10 cellular contexts compared by ENCODE assay signal in the genomic region with DNA sequence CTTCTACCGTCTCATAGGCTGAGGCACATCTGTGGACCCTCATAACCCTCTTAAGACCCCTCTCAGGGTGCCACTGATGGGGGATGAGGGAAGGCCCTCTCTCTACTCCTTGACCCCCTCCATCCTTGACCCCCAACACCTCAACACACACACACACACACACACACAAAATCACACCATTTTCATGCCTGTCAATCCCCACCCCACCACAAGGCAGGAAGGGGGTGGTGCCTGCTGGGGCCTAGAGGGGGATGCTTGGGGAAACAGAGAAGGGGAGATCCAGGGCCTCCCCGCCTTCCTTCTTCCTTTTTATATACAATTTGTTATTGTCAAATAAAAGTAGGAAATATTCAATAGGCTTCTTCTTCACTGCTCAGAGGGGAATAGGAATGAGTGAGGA. TPM values are rescaled to one million over a fixed set of nuclear protein-coding genes. Genes with fewer than 3 reads are reported as not detected.
DNase-seq lines count a peak whose midpoint lies in the region; ATAC-seq and TF ChIP-seq lines count a peak whose summit lies in the region.
"Had no signal": no experiment of that assay in that cellular context is flagged by ENCODE, and none has a peak within 500 bp of the region (broad histone marks: within the 10 kb centered on the region; RNA-seq: fewer than 3 reads in every experiment).

No MANE protein-coding gene starts in this region.

- H3K27me3 Mint-ChIP-seq in activated T-cell treated with anti-CD3 and anti-CD28 coated beads, Interleukin-2, amount 50 U/mL, for 24 hours: no peaks in the 10 kb centered on the region
- H3K27me3 Mint-ChIP-seq in chondrocyte (ENCODE audit: low read depth): no peaks in the 10 kb centered on the region

- H3K4me1 Mint-ChIP-seq in activated T-cell treated with anti-CD3 and anti-CD28 coated beads, Interleukin-2, amount 50 U/mL, for 24 hours (ENCODE audit: low read depth): peaks cover 32% of the 10 kb centered on the region
- H3K4me1 Mint-ChIP-seq in chondrocyte (ENCODE audit: low read depth): peaks cover 9% of the 10 kb centered on the region
- peaks cover 18% of the 10 kb centered on the region for H3K4me1 Mint-ChIP-seq in stimulated activated effector memory CD8-positive, alpha-beta T cell treated with anti-CD3 and anti-CD28 coated beads, Interleukin-12 subunit alpha, Interleukin-12 subunit beta, amount 100 ng/mL, for 72 hours

- peak overlapping the region; percentile 91 for H3K27ac Mint-ChIP-seq in activated T-cell treated with anti-CD3 and anti-CD28 coated beads, Interleukin-2, amount 50 U/mL, for 24 hours
- no peak overlapping the region for H3K27ac Mint-ChIP-seq in chondrocyte (ENCODE audit: unreplicated experiment)
- H3K27ac Mint-ChIP-seq in stimulated activated effector memory CD8-positive, alpha-beta T cell treated with anti-CD3 and anti-CD28 coated beads, Interleukin-12 subunit alpha, Interleukin-12 subunit beta, amount 100 ng/mL, for 72 hours: peak overlapping the region; percentile 95

- H3K4me3 ChIP-seq in RWPE2 (ENCODE audit: severe bottlenecking) (no peak overlapping the region), BE2C (ENCODE audit: low read depth, low read length) (no peak overlapping the region)

- no peaks in the 10 kb centered on the region for H3K27me3 ChIP-seq in RWPE2 (ENCODE audit: insufficient read depth, poor library complexity, severe bottlenecking)
- no peaks in the 10 kb centered on the region for H3K27me3 ChIP-seq in BE2C

- peaks cover 22% of the 10 kb centered on the region for H3K36me3 Mint-ChIP-seq in activated T-cell treated with anti-CD3 and anti-CD28 coated beads, Interleukin-2, amount 50 U/mL, for 24 hours (ENCODE audit: low read depth)
- peaks cover 2% of the 10 kb centered on the region for H3K36me3 Mint-ChIP-seq in chondrocyte (ENCODE audit: low read depth)
- peaks cover 52% of the 10 kb centered on the region for H3K36me3 Mint-ChIP-seq in stimulated activated effector memory CD8-positive, alpha-beta T cell treated with anti-CD3 and anti-CD28 coated beads, Interleukin-12 subunit alpha, Interleukin-12 subunit beta, amount 100 ng/mL, for 72 hours

- DNase-seq in activated T-cell treated with anti-CD3 and anti-CD28 coated beads, Interleukin-2, amount 50 U/mL, for 24 hours: no peak
- no peak for DNase-seq in activated T-cell treated with anti-CD3 and anti-CD28 coated beads, Interleukin-2, amount 50 U/mL, for 1 hour
- DNase-seq in RWPE2 (ENCODE audit: low spot score) (no peak), chondrocyte (ENCODE audit: low spot score) (no peak), NCI-H748 treated with DMSO at 0.1 percent for 48 hours (lab: John Stamatoyannopoulos, UW) (no peak), BE2C (no peak), NAMALWA (ENCODE audit: low spot score) (no peak)
- peak in 1 of 2 donors; percentile 49 for DNase-seq in stimulated activated effector memory CD8-positive, alpha-beta T cell treated with anti-CD3 and anti-CD28 coated beads, Interleukin-12 subunit alpha, Interleukin-12 subunit beta, amount 100 ng/mL, for 72 hours (ENCODE audit: low spot score in 2 of 2)
- DNase-seq: activated CD4-positive, CD25-positive, alpha-beta regulatory T cell treated with anti-CD3 and anti-CD28 coated beads, Interleukin-2, amount 50 U/mL, for 72 hours; GM23248 had no signal

- H3K4me1 ChIP-seq in RWPE2 (ENCODE audit: insufficient read depth, poor library complexity, severe bottlenecking): peaks cover 3% of the 10 kb centered on the region
- peaks cover 7% of the 10 kb centered on the region for H3K4me1 ChIP-seq in BE2C

- no peak for ATAC-seq in RWPE2 (ENCODE audit: low read depth)
- no peak for ATAC-seq in stimulated activated effector memory CD8-positive, alpha-beta T cell treated with anti-CD3 and anti-CD28 coated beads, Interleukin-12 subunit alpha, Interleukin-12 subunit beta, amount 100 ng/mL, for 72 hours

- no peaks in the 10 kb centered on the region for H3K9me3 ChIP-seq in RWPE2 (ENCODE audit: severe bottlenecking)
- no peaks in the 10 kb centered on the region for H3K9me3 ChIP-seq in BE2C

- H3K27ac ChIP-seq in RWPE2 (ENCODE audit: poor library complexity, severe bottlenecking): peak overlapping the region; percentile 72
- H3K27ac ChIP-seq: GM23248 had no signal

- TF ChIP-seq CTCF in RWPE2 (IDR thresholded peaks at IDR 0.05; ENCODE audit: poor library complexity, severe bottlenecking) (no peak), chondrocyte (IDR thresholded peaks at IDR 0.05) (no peak), BE2C (IDR thresholded peaks at IDR 0.05; ENCODE audit: low read depth, low read length) (no peak)

- H3K9me3 Mint-ChIP-seq in activated T-cell treated with anti-CD3 and anti-CD28 coated beads, Interleukin-2, amount 50 U/mL, for 24 hours: no peaks in the 10 kb centered on the region
- H3K9me3 Mint-ChIP-seq in chondrocyte (ENCODE audit: low read depth): peaks cover 7% of the 10 kb centered on the region
- no peaks in the 10 kb centered on the region for H3K9me3 Mint-ChIP-seq in stimulated activated effector memory CD8-positive, alpha-beta T cell treated with anti-CD3 and anti-CD28 coated beads, Interleukin-12 subunit alpha, Interleukin-12 subunit beta, amount 100 ng/mL, for 72 hours

- H3K4me3 Mint-ChIP-seq in activated T-cell treated with anti-CD3 and anti-CD28 coated beads, Interleukin-2, amount 50 U/mL, for 24 hours: peak overlapping the region; percentile 91
- H3K4me3 Mint-ChIP-seq in chondrocyte (ENCODE audit: unreplicated experiment): peak overlapping the region; percentile 78
- H3K4me3 Mint-ChIP-seq in stimulated activated effector memory CD8-positive, alpha-beta T cell treated with anti-CD3 and anti-CD28 coated beads, Interleukin-12 subunit alpha, Interleukin-12 subunit beta, amount 100 ng/mL, for 72 hours: peak overlapping the region; percentile 81

- peaks cover 39% of the 10 kb centered on the region for H3K36me3 ChIP-seq in RWPE2 (ENCODE audit: low read depth)
- no peaks in the 10 kb centered on the region for H3K36me3 ChIP-seq in BE2C

RNA-seq across cellular contexts. Expression of a gene that starts 1.2 kb away (rescaled TPM):
- 35.2 to 44.4 TPM (median 39.1 TPM) in 3 replicates for total RNA-seq in chondrocyte
- polyA plus RNA-seq in BE2C (2012; ENCODE audit: insufficient read depth, insufficient read length, low read depth): 208 TPM

RNA-seq across cellular contexts. Expression of a gene that starts 11.7 kb away (rescaled TPM):
- total RNA-seq in chondrocyte: 10.8 to 23.1 TPM (median 12.5 TPM) in 3 replicates
- 27.1 TPM for polyA plus RNA-seq in BE2C (2012; ENCODE audit: insufficient read depth, insufficient read length, low read depth)

RNA-seq across cellular contexts. Expression of a gene that starts 19.1 kb away (rescaled TPM):
- total RNA-seq in chondrocyte: 15.7 to 18.9 TPM (median 18.8 TPM) in 3 replicates
- 33.8 TPM for polyA plus RNA-seq in BE2C (2012; ENCODE audit: insufficient read depth, insufficient read length, low read depth)

RNA-seq across cellular contexts. Expression of a gene that starts 44.5 kb away (rescaled TPM):
- 53.3 to 68.0 TPM (median 55.9 TPM) in 3 replicates for total RNA-seq in chondrocyte
- polyA plus RNA-seq in BE2C (2012; ENCODE audit: insufficient read depth, insufficient read length, low read depth): 122 TPM

RNA-seq across cellular contexts. Expression of a gene that starts 50.4 kb away (rescaled TPM):
- 2.5 to 2.7 TPM (median 2.6 TPM) in 3 replicates for total RNA-seq in chondrocyte
- 0.56 TPM for polyA plus RNA-seq in BE2C (2012; ENCODE audit: insufficient read depth, insufficient read length, low read depth)
